15 cellular contexts compared by ENCODE assay signal in the genomic region with DNA sequence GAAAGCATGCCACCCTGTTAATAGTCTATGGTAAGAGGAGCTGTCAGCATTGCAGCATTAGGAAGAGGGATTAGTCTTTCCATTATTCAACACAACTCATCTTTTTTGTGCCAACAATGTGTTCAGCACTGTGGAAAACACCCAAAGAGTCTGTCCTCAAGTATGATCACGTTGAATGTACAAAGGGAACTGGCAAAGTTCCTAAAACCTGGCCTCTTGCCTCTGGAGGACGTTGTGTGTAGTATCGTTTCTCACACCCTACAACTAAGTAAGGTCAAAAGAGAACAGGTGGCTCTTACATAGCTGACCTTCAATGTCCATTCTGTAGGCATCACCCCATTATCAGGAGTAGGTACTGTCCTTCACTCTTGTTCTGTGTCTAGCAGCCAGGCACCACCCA.
DNase-seq lines count a peak whose midpoint lies in the region; ATAC-seq and TF ChIP-seq lines count a peak whose summit lies in the region.
"Had no signal": no experiment of that assay in that cellular context is flagged by ENCODE, and none has a peak within 500 bp of the region (broad histone marks: within the 10 kb centered on the region; RNA-seq: fewer than 3 reads in every experiment).

No MANE protein-coding gene starts in this region.

- H3K9me3 ChIP-seq in ascending aorta (no peaks in the 10 kb centered on the region), gastroesophageal sphincter (no peaks in the 10 kb centered on the region), muscle layer of colon (ENCODE audit: low read length) (no peaks in the 10 kb centered on the region), uterus (no peaks in the 10 kb centered on the region)
- H3K9me3 ChIP-seq: BLaER1, Peyer's patch had no signal

- H3K27ac ChIP-seq in ascending aorta, result peak overlapping the region; percentile 35 to 48
- H3K27ac ChIP-seq in gastroesophageal sphincter, result peak overlapping the region; percentile 65 to 81 (median 72)
- peak overlapping the region; percentile 53 for H3K27ac ChIP-seq in muscle layer of colon (ENCODE audit: low read depth, low read length)
- H3K27ac ChIP-seq in uterus, result peak overlapping the region; percentile 54 to 69
- H3K27ac ChIP-seq: BLaER1 had no signal

- H3K4me3 ChIP-seq in ascending aorta, result no peak overlapping the region
- H3K4me3 ChIP-seq in gastroesophageal sphincter, result no peak overlapping the region
- H3K4me3 ChIP-seq in muscle layer of colon (ENCODE audit: low read depth in 1 of 2, low read length in 2 of 2), result no peak overlapping the region
- no peak overlapping the region for H3K4me3 ChIP-seq in uterus
- no peak overlapping the region for H3K4me3 ChIP-seq in lower leg skin (ENCODE audit: low read depth, poor library complexity, severe bottlenecking)
- H3K4me3 ChIP-seq: BLaER1, Peyer's patch had no signal

- H3K4me1 Mint-ChIP-seq in nephron progenitor cell, result peaks cover 74% of the 10 kb centered on the region

- DNase-seq in ascending aorta (ENCODE audit: low spot score in 2 of 2), result no peak
- no peak for DNase-seq in uterus
- DNase-seq in lower leg skin (ENCODE audit: low spot score in 2 of 2), result no peak
- no peak for DNase-seq in NCI-H82 (lab: John Stamatoyannopoulos, UW)
- DNase-seq in nephron progenitor cell, result no peak
- DNase-seq: DMS153, EL, KG1, NCI-H1048, NCI-H748 treated with DMSO at 0.1 percent for 48 hours, Peyer's patch, SHP77 treated with DMSO at 0.1 percent for 48 hours had no signal

- no peak for TF ChIP-seq POLR2A in gastroesophageal sphincter (IDR thresholded peaks at IDR 0.05)
- no peak for TF ChIP-seq POLR2A in uterus (IDR thresholded peaks at IDR 0.05)
- no peak for TF ChIP-seq POLR2A in lower leg skin (IDR thresholded peaks at IDR 0.05)

- H3K36me3 Mint-ChIP-seq in nephron progenitor cell (ENCODE audit: low read depth), result no peaks in the 10 kb centered on the region

- H3K27me3 ChIP-seq in ascending aorta, result no peaks in the 10 kb centered on the region
- no peaks in the 10 kb centered on the region for H3K27me3 ChIP-seq in gastroesophageal sphincter
- H3K27me3 ChIP-seq in muscle layer of colon (ENCODE audit: control insufficient read depth in 1 of 2, insufficient read depth in 2 of 2, low read length in 2 of 2), result no peaks in the 10 kb centered on the region
- H3K27me3 ChIP-seq in uterus, result no peaks in the 10 kb centered on the region
- H3K27me3 ChIP-seq: Peyer's patch had no signal

- H3K9ac ChIP-seq in muscle layer of colon (ENCODE audit: low read length), result no peak overlapping the region
- H3K9ac ChIP-seq: BLaER1 had no signal

- TF ChIP-seq EP300 in gastroesophageal sphincter (IDR thresholded peaks at IDR 0.05), result no peak

- ATAC-seq in gastroesophageal sphincter, result peak; percentile 54

- WGBS in gastroesophageal sphincter (ENCODE audit: low coverage in 1 of 2), 2 donors, result 32 to 50% methylated on average over 2 to 3 of the region's 3 CpGs
- WGBS in lower leg skin, 2 donors, result 34 to 36% methylated on average over 3 of the region's 3 CpGs

- peaks cover 3% of the 10 kb centered on the region for H3K9me3 Mint-ChIP-seq in nephron progenitor cell

- peaks cover 3% of the 10 kb centered on the region for H3K27me3 Mint-ChIP-seq in nephron progenitor cell (ENCODE audit: low read depth, poor library complexity)

- H3K4me3 Mint-ChIP-seq in nephron progenitor cell, result no peak overlapping the region

- intact Hi-C loops in ascending aorta (cut with DNase I) (no loop called here), uterus (cut with DNase I; ENCODE audit: low total_unique reads) (no loop called here), lower leg skin (cut with DNase I; ENCODE audit: low total_unique reads) (no loop called here)

- TF ChIP-seq CTCF in ascending aorta (IDR thresholded peaks at IDR 0.05) (no peak), gastroesophageal sphincter (IDR thresholded peaks at IDR 0.05) (peak in 1 of 4 experiments; percentile 3), uterus (IDR thresholded peaks at IDR 0.05) (no peak), lower leg skin (IDR thresholded peaks at IDR 0.05) (no peak), nephron progenitor cell (IDR thresholded peaks at IDR 0.05) (no peak)

- H3K36me3 ChIP-seq in ascending aorta, result no peaks in the 10 kb centered on the region
- H3K36me3 ChIP-seq in gastroesophageal sphincter, result no peaks in the 10 kb centered on the region
- H3K36me3 ChIP-seq in muscle layer of colon (ENCODE audit: insufficient read depth, low read length), result no peaks in the 10 kb centered on the region
- no peaks in the 10 kb centered on the region for H3K36me3 ChIP-seq in uterus
- H3K36me3 ChIP-seq: BLaER1, Peyer's patch had no signal

- H3K4me1 ChIP-seq in ascending aorta (peaks cover 0 to 19% of the 10 kb centered on the region in 2 donors), gastroesophageal sphincter (peaks cover 7 to 86% (median 16%) of the 10 kb centered on the region in 3 donors), muscle layer of colon (ENCODE audit: insufficient read depth, low read length) (peaks cover 48% of the 10 kb centered on the region), uterus (peaks cover 3 to 5% of the 10 kb centered on the region in 2 donors)

- no peak overlapping the region for H3K27ac Mint-ChIP-seq in nephron progenitor cell
